In the genomic region with DNA sequence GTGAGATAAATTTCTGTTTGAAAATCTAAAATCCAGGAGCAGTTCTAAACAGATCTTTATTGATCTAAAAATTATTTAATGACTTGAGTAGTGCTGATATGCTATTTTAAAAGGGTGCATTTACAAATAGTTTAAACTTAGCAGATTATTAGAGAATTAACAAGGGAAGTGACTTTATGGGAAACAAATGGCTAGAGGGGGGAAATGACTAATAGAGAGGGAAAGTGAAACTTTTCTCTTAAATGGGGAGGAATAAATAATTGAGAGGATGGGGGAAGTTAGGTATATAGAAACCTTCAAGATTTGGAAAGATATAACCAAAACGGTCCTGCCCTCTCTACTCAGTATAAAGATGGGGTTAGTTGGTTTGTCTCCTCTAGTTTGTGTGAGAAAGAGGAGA, we compare ENCODE assay signal across 29 cellular contexts.
"Had no signal": no experiment of that assay in that cellular context is flagged by ENCODE, and none has a peak within 500 bp of the region (broad histone marks: within the 10 kb centered on the region; RNA-seq: fewer than 3 reads in every experiment).

No MANE protein-coding gene starts in this region.

- H3K27me3 ChIP-seq: heart left ventricle, left lung, right atrium auricular region, right lobe of liver, testis, thyroid gland, transverse colon, upper lobe of right lung had no signal

- H3K27ac Mint-ChIP-seq: immature natural killer cell; mesothelial cell of epicardium; naive B cell; nephron; progenitor cell of endocrine pancreas; stimulated activated memory B cell treated with anti-CD40 and anti-IgM and Interleukin-4, amounts not matched to agents 10 μg/mL and 1 μg/mL and 100 μg/mL, for 72 hours; stimulated activated naive CD8-positive, alpha-beta T cell treated with anti-CD3 and anti-CD28 coated beads, Interleukin-15, amount 100 ng/mL, for 72 hours had no signal

- H3K9ac ChIP-seq: parathyroid adenoma had no signal

- H3K9me3 ChIP-seq: heart left ventricle, left lung, lower lobe of right lung, right atrium auricular region, right lobe of liver, testis, thyroid gland, transverse colon, upper lobe of right lung had no signal

- H3K4me3 ChIP-seq: heart left ventricle, left lung, lower lobe of right lung, right atrium auricular region, right lobe of liver, smooth muscle cell, testis, thyroid gland, transverse colon, upper lobe of right lung had no signal

- H3K27ac ChIP-seq: left lung, lower lobe of right lung, parathyroid adenoma, right atrium auricular region, right lobe of liver, testis, thyroid gland, transverse colon, upper lobe of right lung had no signal

- H2AFZ ChIP-seq: parathyroid adenoma had no signal

- H3K9me3 Mint-ChIP-seq: immature natural killer cell, nephron had no signal

- H3K27me3 Mint-ChIP-seq: progenitor cell of endocrine pancreas; stimulated activated memory B cell treated with anti-CD40 and anti-IgM and Interleukin-4, amounts not matched to agents 10 μg/mL and 1 μg/mL and 100 μg/mL, for 72 hours; stimulated activated naive CD8-positive, alpha-beta T cell treated with anti-CD3 and anti-CD28 coated beads, Interleukin-15, amount 100 ng/mL, for 72 hours had no signal

- H3K4me1 ChIP-seq: left lung, lower lobe of right lung, parathyroid adenoma, right atrium auricular region, right lobe of liver, testis, thyroid gland, transverse colon, upper lobe of right lung had no signal

- H3K4me2 ChIP-seq: smooth muscle cell had no signal

- H3K79me2 ChIP-seq: parathyroid adenoma had no signal

- DNase-seq: heart left ventricle; immature natural killer cell; kidney; left colon; left lung; lower lobe of right lung; mesendoderm; naive B cell; stimulated activated CD4-positive, alpha-beta T cell treated with anti-CD3 and anti-CD28 coated beads, Interleukin-1b, Interleukin-23, amount 100 ng/mL, for 48 hours; stimulated activated CD4-positive, alpha-beta T cell treated with anti-CD3 and anti-CD28 coated beads, Interleukin-2, amount 100 ng/mL, for 48 hours; stimulated activated CD4-positive, alpha-beta T cell treated with anti-CD3 and anti-CD28 coated beads, Interleukin-4, amount 100 ng/mL, for 4 hours; stimulated activated CD8-positive, alpha-beta memory T cell treated with anti-CD3 and anti-CD28 coated beads, Interleukin-4, amount 100 ng/mL, for 48 hours; stimulated activated naive CD4-positive, alpha-beta T cell treated with Interleukin-2 at 50 U/mL for 16 hours; stimulated activated naive CD8-positive, alpha-beta T cell treated with anti-CD3 and anti-CD28 coated beads, Interleukin-15, amount 100 ng/mL, for 72 hours; testis; thyroid gland; transverse colon; upper lobe of right lung had no signal

- H3K36me3 Mint-ChIP-seq: mesothelial cell of epicardium; naive B cell; stimulated activated memory B cell treated with anti-CD40 and anti-IgM and Interleukin-4, amounts not matched to agents 10 μg/mL and 1 μg/mL and 100 μg/mL, for 72 hours had no signal

- H3K4me1 Mint-ChIP-seq: nephron had no signal

- H3K4me3 Mint-ChIP-seq: immature natural killer cell; mesothelial cell of epicardium; naive B cell; nephron; neural crest cell; stimulated activated memory B cell treated with anti-CD40 and anti-IgM and Interleukin-4, amounts not matched to agents 10 μg/mL and 1 μg/mL and 100 μg/mL, for 72 hours; stimulated activated naive CD8-positive, alpha-beta T cell treated with anti-CD3 and anti-CD28 coated beads, Interleukin-15, amount 100 ng/mL, for 72 hours had no signal

- H3K36me3 ChIP-seq: heart left ventricle, left lung, lower lobe of right lung, right atrium auricular region, right lobe of liver, thyroid gland, transverse colon, upper lobe of right lung had no signal

- FAIRE-seq: islet of Langerhans, kidney, urothelium cell line had no signal
